18 cellular contexts compared by ENCODE assay signal in the genomic region with DNA sequence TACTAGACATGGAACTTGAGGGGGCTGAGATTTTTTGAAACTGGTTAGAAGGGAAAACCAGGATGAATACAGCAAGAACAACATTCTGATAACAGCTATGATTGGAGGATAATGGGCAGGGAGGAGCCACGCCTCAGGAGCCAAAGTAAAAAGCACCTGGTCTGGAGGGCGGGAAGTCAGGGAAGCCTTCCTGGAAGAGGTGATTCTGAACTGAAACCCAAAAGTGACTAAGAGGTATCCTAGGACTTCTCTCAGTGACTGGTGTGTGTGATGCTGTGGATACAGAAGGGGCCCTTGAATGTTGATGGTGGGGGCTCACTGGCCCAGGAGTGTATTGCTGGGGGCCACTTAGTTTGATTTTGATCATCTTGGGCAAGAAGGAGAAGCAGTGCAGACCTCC. TPM values are rescaled to one million over a fixed set of nuclear protein-coding genes. Genes with fewer than 3 reads are reported as not detected.
DNase-seq lines count a peak whose midpoint lies in the region; ATAC-seq and TF ChIP-seq lines count a peak whose summit lies in the region.
"Had no signal": no experiment of that assay in that cellular context is flagged by ENCODE, and none has a peak within 500 bp of the region (broad histone marks: within the 10 kb centered on the region; RNA-seq: fewer than 3 reads in every experiment).

No MANE protein-coding gene starts in this region.

- peak; percentile 22 for ATAC-seq in activated T-helper 17 cell treated with anti-CD3 and anti-CD28 coated beads, Interleukin-2, amount 50 U/mL, for 72 hours (replicated peaks)
- ATAC-seq in lower lobe of right lung (peak in 1 of 2 donors; percentile 17), upper lobe of right lung (no peak)

- no peaks in the 10 kb centered on the region for H3K9me3 Mint-ChIP-seq in activated naive CD4-positive, alpha-beta T cell treated with anti-CD3 and anti-CD28 coated beads for 36 hours
- no peaks in the 10 kb centered on the region for H3K9me3 Mint-ChIP-seq in activated T-helper 17 cell treated with anti-CD3 and anti-CD28 coated beads, Interleukin-2, amount 50 U/mL, for 72 hours

- TF ChIP-seq CTCF in lower lobe of right lung (IDR thresholded peaks at IDR 0.05) (no peak), upper lobe of right lung (IDR thresholded peaks at IDR 0.05) (no peak), GM10266 (IDR thresholded peaks at IDR 0.05; ENCODE audit: control insufficient read depth, insufficient read depth, low read depth, missing control alignments) (no peak)

- no peaks in the 10 kb centered on the region for H3K9me3 ChIP-seq in lower lobe of right lung
- no peaks in the 10 kb centered on the region for H3K9me3 ChIP-seq in upper lobe of right lung
- H3K9me3 ChIP-seq: pancreas had no signal

- peak overlapping the region; percentile 57 for H3K4me3 ChIP-seq in lower lobe of right lung
- peak overlapping the region; percentile 45 for H3K4me3 ChIP-seq in upper lobe of right lung

- no peaks in the 10 kb centered on the region for H3K27me3 Mint-ChIP-seq in activated naive CD4-positive, alpha-beta T cell treated with anti-CD3 and anti-CD28 coated beads for 36 hours (ENCODE audit: low read depth)
- no peaks in the 10 kb centered on the region for H3K27me3 Mint-ChIP-seq in activated T-helper 17 cell treated with anti-CD3 and anti-CD28 coated beads, Interleukin-2, amount 50 U/mL, for 72 hours

- peak; percentile 18 for DNase-seq in activated naive CD4-positive, alpha-beta T cell treated with anti-CD3 and anti-CD28 coated beads for 36 hours
- DNase-seq in activated naive CD4-positive, alpha-beta T cell treated with anti-CD3 and anti-CD28 coated beads, Interleukin-2, amount 50 U/mL, for 16 hours: no peak
- DNase-seq in lower lobe of right lung (no peak), upper lobe of right lung (no peak), DMS153 (lab: John Stamatoyannopoulos, UW) (no peak), NCI-H524 (lab: John Stamatoyannopoulos, UW) (no peak), GM10266 (ENCODE audit: extremely low spot score) (no peak)
- DNase-seq: aorta; GF-D8; heart right ventricle; MM.1S; NCI-H2029; NCI-H526 treated with DMSO at 0.1 percent for 48 hours; stimulated activated naive CD4-positive, alpha-beta T cell; WERI-Rb-1 had no signal

- no peak overlapping the region for H3K4me3 Mint-ChIP-seq in activated naive CD4-positive, alpha-beta T cell treated with anti-CD3 and anti-CD28 coated beads for 36 hours
- H3K4me3 Mint-ChIP-seq in activated T-helper 17 cell treated with anti-CD3 and anti-CD28 coated beads, Interleukin-2, amount 50 U/mL, for 72 hours: peak overlapping the region; percentile 65

- intact Hi-C loops in activated naive CD4-positive, alpha-beta T cell treated with anti-CD3 and anti-CD28 coated beads for 36 hours (cut with micrococcal nuclease): loop anchor here (5.0 kb wide), 1 partner anchor 36 kb away; no protein-coding TSS in a partner anchor
- intact Hi-C loops in lower lobe of right lung (cut with DNase I) (no loop called here), upper lobe of right lung (cut with DNase I) (no loop called here)

- H3K27ac Mint-ChIP-seq in activated naive CD4-positive, alpha-beta T cell treated with anti-CD3 and anti-CD28 coated beads for 36 hours: no peak overlapping the region
- peak overlapping the region; percentile 84 for H3K27ac Mint-ChIP-seq in activated T-helper 17 cell treated with anti-CD3 and anti-CD28 coated beads, Interleukin-2, amount 50 U/mL, for 72 hours

- no peaks in the 10 kb centered on the region for H3K36me3 ChIP-seq in lower lobe of right lung
- no peaks in the 10 kb centered on the region for H3K36me3 ChIP-seq in upper lobe of right lung
- H3K36me3 ChIP-seq: esophagus muscularis mucosa, heart right ventricle, pancreas, WERI-Rb-1 had no signal

- H3K36me3 Mint-ChIP-seq in activated naive CD4-positive, alpha-beta T cell treated with anti-CD3 and anti-CD28 coated beads for 36 hours (ENCODE audit: low read depth): no peaks in the 10 kb centered on the region
- H3K36me3 Mint-ChIP-seq in activated T-helper 17 cell treated with anti-CD3 and anti-CD28 coated beads, Interleukin-2, amount 50 U/mL, for 72 hours (ENCODE audit: low read depth): peaks cover 4% of the 10 kb centered on the region

- peaks cover 25% of the 10 kb centered on the region for H3K4me1 ChIP-seq in lower lobe of right lung
- H3K4me1 ChIP-seq in upper lobe of right lung: peaks cover 9% of the 10 kb centered on the region
- H3K4me1 ChIP-seq: pancreas had no signal

- peaks cover 52% of the 10 kb centered on the region for H3K4me1 Mint-ChIP-seq in activated naive CD4-positive, alpha-beta T cell treated with anti-CD3 and anti-CD28 coated beads for 36 hours (ENCODE audit: low read depth)
- peaks cover 31% of the 10 kb centered on the region for H3K4me1 Mint-ChIP-seq in activated T-helper 17 cell treated with anti-CD3 and anti-CD28 coated beads, Interleukin-2, amount 50 U/mL, for 72 hours

- peaks cover 12% of the 10 kb centered on the region for H3K27me3 ChIP-seq in lower lobe of right lung (ENCODE audit: low read depth)
- no peaks in the 10 kb centered on the region for H3K27me3 ChIP-seq in upper lobe of right lung
- H3K27me3 ChIP-seq: esophagus muscularis mucosa, pancreas had no signal

- CTCF ChIA-PET in activated naive CD4-positive, alpha-beta T cell treated with anti-CD3 and anti-CD28 coated beads for 36 hours (lab: Charles Lee): interaction anchor here (1.0 to 1.3 kb wide), 2 partner anchors 86 kb away, joined by 3 to 4 read pairs; no protein-coding TSS in a partner anchor

- H3K27ac ChIP-seq in lower lobe of right lung: no peak overlapping the region
- no peak overlapping the region for H3K27ac ChIP-seq in upper lobe of right lung
- H3K27ac ChIP-seq: pancreas, WERI-Rb-1 had no signal

RNA-seq across cellular contexts. Expression of gene GPR68, which starts 18.8 kb away (rescaled TPM):
- total RNA-seq in activated naive CD4-positive, alpha-beta T cell treated with anti-CD3 and anti-CD28 coated beads for 36 hours: 1 to 10 TPM; 1.2 to 1.3 TPM
- total RNA-seq in activated T-helper 17 cell treated with anti-CD3 and anti-CD28 coated beads, Interleukin-2, amount 50 U/mL, for 72 hours: 10 to 100 TPM; 36.8 to 44.8 TPM
- total RNA-seq in lower lobe of right lung (3.4 TPM), upper lobe of right lung (6.3 TPM)
